26 cellular contexts compared by ENCODE assay signal in genomic region chr14:25052921-25053320, GRCh38. TPM values are rescaled to one million over a fixed set of nuclear protein-coding genes. Genes with fewer than 3 reads are reported as not detected.
"Had no signal": no experiment of that assay in that cellular context is flagged by ENCODE, and none has a peak within 500 bp of the region (broad histone marks: within the 10 kb centered on the region; RNA-seq: fewer than 3 reads in every experiment).

No MANE protein-coding gene starts in this region.

- DNase-seq: naive thymus-derived CD4-positive, alpha-beta T cell; natural killer cell; occipital lobe; ovary; retina; stimulated activated CD4-positive, alpha-beta T cell treated with anti-CD3 and anti-CD28 coated beads, Interleukin-15, amount 100 ng/mL, for 24 hours; stimulated activated CD4-positive, alpha-beta T cell treated with anti-CD3 and anti-CD28 coated beads, Interleukin-2, amount 100 ng/mL, for 24 hours; stimulated activated CD4-positive, alpha-beta T cell treated with anti-CD3 and anti-CD28 coated beads, Interleukin-2, amount 100 ng/mL, for 48 hours; stimulated activated CD4-positive, alpha-beta T cell treated with anti-CD3 and anti-CD28 coated beads, Interleukin-4, amount 100 ng/mL, for 24 hours; stimulated activated naive B cell treated with anti-CD40 and anti-IgM and Interleukin-4, amounts not matched to agents 10 μg/mL and 1 μg/mL and 100 μg/mL, for 72 hours; stimulated activated naive CD4-positive, alpha-beta T cell treated with Interleukin-2 at 50 U/mL for 16 hours; stomach; thyroid gland; upper lobe of left lung had no signal

- H3K27me3 ChIP-seq: ovary, right atrium auricular region, thyroid gland, vagina had no signal

- H3K36me3 ChIP-seq: neural progenitor cell, ovary, prostate gland, right atrium auricular region, stomach, thoracic aorta, thyroid gland, tibial nerve, upper lobe of left lung, vagina had no signal

- ATAC-seq: naive thymus-derived CD4-positive, alpha-beta T cell; natural killer cell; sciatic nerve; stimulated activated effector memory CD8-positive, alpha-beta T cell treated with anti-CD3 and anti-CD28 coated beads, Interleukin-12 subunit alpha, Interleukin-12 subunit beta, amount 100 ng/mL, for 72 hours; stimulated activated naive B cell treated with anti-CD40 and anti-IgM and Interleukin-4, amounts not matched to agents 10 μg/mL and 1 μg/mL and 100 μg/mL, for 72 hours had no signal

- H3K27ac ChIP-seq: neural progenitor cell, ovary, right atrium auricular region, skin epidermis, thoracic aorta, thyroid gland, tibial nerve, upper lobe of left lung, vagina had no signal

- H3K9ac ChIP-seq: neural progenitor cell had no signal

- H3K9me3 ChIP-seq: prostate gland, right atrium auricular region, stomach, thoracic aorta, thyroid gland, tibial nerve, upper lobe of left lung, vagina had no signal

- H2AFZ ChIP-seq: neural progenitor cell had no signal

- FAIRE-seq: urothelium cell line had no signal

- H3K4me2 ChIP-seq: neural progenitor cell, smooth muscle cell had no signal

- H3K4me3 ChIP-seq: neural progenitor cell, ovary, prostate gland, right atrium auricular region, skin epidermis, smooth muscle cell, stomach, thoracic aorta, thyroid gland, tibial nerve, upper lobe of left lung, vagina had no signal

RNA-seq across cellular contexts. Expression of gene STXBP6, which starts 3.0 kb away (rescaled TPM):
- total RNA-seq: naive thymus-derived CD4-positive, alpha-beta T cell; pulmonary artery endothelial cell had no signal
- polyA plus RNA-seq: naive thymus-derived CD4-positive, alpha-beta T cell had no signal
